ENCODE assay signal across 32 cellular contexts in genomic region chr5:150862070-150862469, GRCh38. TPM values are rescaled to one million over a fixed set of nuclear protein-coding genes. Genes with fewer than 3 reads are reported as not detected.
"Had no signal": no experiment of that assay in that cellular context is flagged by ENCODE, and none has a peak within 500 bp of the region (broad histone marks: within the 10 kb centered on the region; RNA-seq: fewer than 3 reads in every experiment).

No MANE protein-coding gene starts in this region.

- DNase-seq: activated B cell treated with CpG ODN at 0.5 μM for 24 hours; activated CD4-positive, alpha-beta memory T cell treated with anti-CD3 and anti-CD28 coated beads for 36 hours; activated CD4-positive, alpha-beta T cell treated with anti-CD3 and anti-CD28 coated beads for 1 hour; activated CD4-positive, alpha-beta T cell treated with anti-CD3 and anti-CD28 coated beads, Interleukin-2, amount 10 ng/mL, durations not matched to agents 24 days and 14 days; activated CD8-positive, alpha-beta memory T cell treated with anti-CD3 and anti-CD28 coated beads for 24 hours; activated effector memory CD4-positive, alpha-beta T cell treated with anti-CD3 and anti-CD28 coated beads, Interleukin-2, amount 50 U/mL, for 16 hours; activated naive CD4-positive, alpha-beta T cell treated with Interleukin-2 at 50 U/mL for 16 hours; activated naive CD8-positive, alpha-beta T cell treated with anti-CD3 and anti-CD28 coated beads, Interleukin-2, amount 50 U/mL, for 24 hours; activated T-cell treated with anti-CD3 and anti-CD28 coated beads, Interleukin-2, amount 50 U/mL, for 4 hours; amniotic stem cell; body of pancreas; central memory CD4-positive, alpha-beta T cell; NCI-H1092; NCI-H1417; NCI-H1930; NCI-H2171; NCI-H226; NCI-H526; NCI-H82; PC-9; SJCRH30; SK-N-SH; T-helper 17 cell; T-helper 9 cell had no signal

- H3K36me3 ChIP-seq: ascending aorta, SJCRH30 had no signal

- H3K27ac ChIP-seq: ascending aorta, body of pancreas, coronary artery, KMS-11, PC-9, SJCRH30 had no signal

- H3K4me3 ChIP-seq: ascending aorta, body of pancreas, coronary artery, PC-9, SJCRH30 had no signal

- H3K9me3 ChIP-seq: SK-N-SH had no signal

- ATAC-seq: activated naive CD4-positive, alpha-beta T cell treated with anti-CD3 and anti-CD28 coated beads, Interleukin-2, amount 50 U/mL, for 72 hours; activated naive CD8-positive, alpha-beta T cell treated with anti-CD3 and anti-CD28 coated beads, Interleukin-2, amount 50 U/mL, for 24 hours; activated T-cell treated with anti-CD3 and anti-CD28 coated beads, Interleukin-2, amount 50 U/mL, for 4 hours; body of pancreas; T-helper 17 cell had no signal

- H3K27me3 ChIP-seq: ascending aorta, body of pancreas, SJCRH30 had no signal

- H3K4me1 ChIP-seq: ascending aorta, body of pancreas, SJCRH30 had no signal

RNA-seq across cellular contexts. Expression of gene IRGM, which starts 15.7 kb away (rescaled TPM):
- total RNA-seq: ascending aorta, body of pancreas, bronchial epithelial cell, chondrocyte, MCF 10A, NCI-H460, PC-9, SJCRH30 had no signal
